ENCODE assay signal across 15 cellular contexts in the genomic region with DNA sequence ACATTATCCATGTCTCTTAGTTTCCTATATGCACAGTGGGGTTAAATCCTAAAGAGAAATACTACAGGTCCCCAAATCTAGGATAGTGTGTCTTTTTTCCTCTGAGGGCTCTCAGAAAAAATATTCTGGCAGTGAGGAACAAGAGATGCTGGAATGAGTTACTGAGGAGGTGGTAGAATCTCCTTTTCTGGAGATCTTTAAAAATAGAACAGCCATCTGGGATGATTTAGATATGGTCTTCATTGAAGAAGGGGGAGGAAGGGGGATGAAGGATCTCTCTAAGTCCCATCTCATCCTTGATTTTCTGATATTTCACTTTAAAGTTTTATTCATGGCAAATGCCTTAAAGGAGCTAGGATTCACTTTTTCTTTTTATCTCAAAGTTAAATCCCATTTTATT.
DNase-seq lines count a peak whose midpoint lies in the region; ATAC-seq and TF ChIP-seq lines count a peak whose summit lies in the region.
"Had no signal": no experiment of that assay in that cellular context is flagged by ENCODE, and none has a peak within 500 bp of the region (broad histone marks: within the 10 kb centered on the region; RNA-seq: fewer than 3 reads in every experiment).

No MANE protein-coding gene starts in this region.

- H3K9me3 ChIP-seq in fibroblast of lung (ENCODE audit: control insufficient read depth, insufficient read depth, low read depth, low read length) = no peaks in the 10 kb centered on the region
- H3K9me3 ChIP-seq in parathyroid adenoma (ENCODE audit: control insufficient read depth, low read length) = no peaks in the 10 kb centered on the region
- no peaks in the 10 kb centered on the region for H3K9me3 ChIP-seq in upper lobe of right lung
- H3K9me3 ChIP-seq: Caco-2, ovary had no signal

- H3K79me2 ChIP-seq in fibroblast of lung (ENCODE audit: control insufficient read depth, insufficient read depth, low read length) = no peaks in the 10 kb centered on the region
- no peaks in the 10 kb centered on the region for H3K79me2 ChIP-seq in parathyroid adenoma

- ATAC-seq in upper lobe of right lung = no peak
- no peak for ATAC-seq in HG03378 (IDR thresholded peaks at IDR 0.05; ENCODE audit: unreplicated experiment)
- no peak for ATAC-seq in GM19328 (IDR thresholded peaks at IDR 0.05; ENCODE audit: unreplicated experiment)
- ATAC-seq: stimulated activated naive CD8-positive, alpha-beta T cell treated with anti-CD3 and anti-CD28 coated beads, Interleukin-15, Interleukin-2, amounts not matched to agents 100 U/mL and 50 U/mL, for 24 hours had no signal

- H3K36me3 ChIP-seq in fibroblast of lung (ENCODE audit: control insufficient read depth, insufficient read depth, low read length) = no peaks in the 10 kb centered on the region
- H3K36me3 ChIP-seq in parathyroid adenoma (ENCODE audit: control insufficient read depth, insufficient read depth, low read length) = no peaks in the 10 kb centered on the region
- H3K36me3 ChIP-seq in upper lobe of right lung = no peaks in the 10 kb centered on the region
- H3K36me3 ChIP-seq: ovary had no signal

- DNase-seq in fibroblast of lung (ENCODE audit: low read depth in 2 of 2) = peak in 1 of 2 donors; percentile 58
- no peak for DNase-seq in upper lobe of right lung
- DNase-seq in SKM-1 treated with dmso at 0.1 percent for 144 hours (lab: John Stamatoyannopoulos, UW; ENCODE audit: unreplicated experiment) = no peak
- DNase-seq: activated CD4-positive, CD25-positive, alpha-beta regulatory T cell; effector CD8-positive, alpha-beta T cell; NCI-H1436 treated with DMSO at 0.1 percent for 48 hours; NCI-H526; ovary; stimulated activated CD4-positive, alpha-beta T cell treated with anti-CD3 and anti-CD28 coated beads, Interleukin-4, amount 100 ng/mL, for 4 hours; stimulated activated naive CD8-positive, alpha-beta T cell treated with anti-CD3 and anti-CD28 coated beads, Interleukin-15, Interleukin-2, amounts not matched to agents 100 U/mL and 50 U/mL, for 24 hours had no signal

- H3K27me3 ChIP-seq in fibroblast of lung (ENCODE audit: control insufficient read depth, insufficient read depth, low read length) (no peaks in the 10 kb centered on the region), parathyroid adenoma (ENCODE audit: control insufficient read depth, insufficient read depth, low read length) (no peaks in the 10 kb centered on the region), upper lobe of right lung (no peaks in the 10 kb centered on the region)
- H3K27me3 ChIP-seq: ovary had no signal

- TF ChIP-seq CTCF in VCaP (conservative IDR thresholded peaks at IDR 0.05) (no peak), fibroblast of lung (conservative IDR thresholded peaks at IDR 0.05 in 1 of 2, IDR thresholded peaks at IDR 0.05 in 1 of 2; ENCODE audit: low read depth in 1 of 2, low read length in 2 of 2) (no peak), parathyroid adenoma (IDR thresholded peaks at IDR 0.05) (no peak), upper lobe of right lung (IDR thresholded peaks at IDR 0.05) (no peak)

- no peaks in the 10 kb centered on the region for H4K20me1 ChIP-seq in fibroblast of lung (ENCODE audit: control insufficient read depth, extremely low read depth, insufficient read depth, low read length)

- H3K9ac ChIP-seq in fibroblast of lung (ENCODE audit: insufficient read depth, low read length) (no peak overlapping the region), parathyroid adenoma (no peak overlapping the region)

- peak overlapping the region; percentile 99 for H3K27ac ChIP-seq in VCaP
- peak overlapping the region; percentile 15 for H3K27ac ChIP-seq in fibroblast of lung (ENCODE audit: insufficient read depth, low read length)
- peak overlapping the region; percentile 61 for H3K27ac ChIP-seq in parathyroid adenoma
- H3K27ac ChIP-seq in upper lobe of right lung = peak overlapping the region; percentile 58

- intact Hi-C loops in upper lobe of right lung (cut with DNase I) = no loop called here

- H3K4me1 ChIP-seq in fibroblast of lung (ENCODE audit: control insufficient read depth, extremely low read depth, insufficient read depth, low read length) (peaks cover 14% of the 10 kb centered on the region), parathyroid adenoma (no peaks in the 10 kb centered on the region), upper lobe of right lung (peaks cover 64% of the 10 kb centered on the region)

- no peak overlapping the region for H2AFZ ChIP-seq in fibroblast of lung (ENCODE audit: low read length)
- H2AFZ ChIP-seq in parathyroid adenoma = no peak overlapping the region

- H3K4me3 ChIP-seq in fibroblast of lung (replicated peaks in 1 of 4; ENCODE audit: control extremely low read depth in 1 of 4, insufficient read depth in 1 of 4, low read depth in 3 of 4, low read length in 4 of 4) (no peak overlapping the region), parathyroid adenoma (ENCODE audit: low read depth, low read length) (no peak overlapping the region), upper lobe of right lung (no peak overlapping the region)
- H3K4me3 ChIP-seq: ovary had no signal

- H3K4me2 ChIP-seq in fibroblast of lung (ENCODE audit: extremely low read depth, insufficient read depth, low read length) (peak overlapping the region; percentile 30), parathyroid adenoma (ENCODE audit: low read length) (no peak overlapping the region)

Comparison
In these comparisons a context has a peak if more than half of its experiments do, and no peak if none do; other contexts are left out.
1. H3K27ac ChIP-seq: peak in every context shown above with its lines; median percentile 99 in VCaP; 61 in parathyroid adenoma; 58 in upper lobe of right lung; 15 in fibroblast of lung.